17 cellular contexts compared by ENCODE assay signal in genomic region chr22:27796118-27796517, GRCh38. TPM values are rescaled to one million over a fixed set of nuclear protein-coding genes. Genes with fewer than 3 reads are reported as not detected.
A peak's percentile ranks its signal among the peaks of the same experiment; 100 is the strongest.
DNase-seq lines count a peak whose midpoint lies in the region; ATAC-seq and TF ChIP-seq lines count a peak whose summit lies in the region.
"Had no signal": no experiment of that assay in that cellular context is flagged by ENCODE, and none has a peak within 500 bp of the region (broad histone marks: within the 10 kb centered on the region; RNA-seq: fewer than 3 reads in every experiment).

No MANE protein-coding gene starts in this region.

- H3K79me1 ChIP-seq in neuronal stem cell (ENCODE audit: low read depth, low read length), result peaks cover 20% of the 10 kb centered on the region

- no peak overlapping the region for H2AK5ac ChIP-seq in neuronal stem cell (ENCODE audit: low read depth, low read length)

- H3K9ac ChIP-seq in adipocyte (ENCODE audit: low read length), result no peak overlapping the region
- H3K9ac ChIP-seq in neuronal stem cell (ENCODE audit: low read depth, low read length, poor library complexity), result no peak overlapping the region
- H3K9ac ChIP-seq: SK-N-SH had no signal

- H3K9me3 ChIP-seq in adipocyte (ENCODE audit: control insufficient read depth, low read length) (no peaks in the 10 kb centered on the region), neuronal stem cell (replicated peaks in 1 of 2; ENCODE audit: control insufficient read depth in 2 of 2, insufficient read depth in 1 of 2, low read depth in 1 of 2, low read length in 2 of 2) (no peaks in the 10 kb centered on the region)
- H3K9me3 ChIP-seq: neutrophil, SK-N-SH had no signal

- no peaks in the 10 kb centered on the region for H3K9me3 Mint-ChIP-seq in MCF 10A (ENCODE audit: unreplicated experiment)

- no peak for ATAC-seq in HG02642 (IDR thresholded peaks at IDR 0.05; ENCODE audit: poor library complexity, unreplicated experiment)
- ATAC-seq: HepG2; stimulated activated naive CD8-positive, alpha-beta T cell treated with anti-CD3 and anti-CD28 coated beads, Interleukin-15, Interleukin-2, amounts not matched to agents 100 U/mL and 50 U/mL, for 24 hours had no signal

- no peak overlapping the region for H4K8ac ChIP-seq in neuronal stem cell (ENCODE audit: low read depth, low read length)

- POLR2A ChIA-PET in AG04449 (lab: Yijun Ruan, JAX) (no interaction called here), MCF 10A (lab: Yijun Ruan, JAX) (no interaction called here)

- WGBS in neuronal stem cell (ENCODE audit: extremely low coverage in 2 of 2, insufficient read length in 2 of 2, insufficient replicate concordance in 1 of 2), 2 donors, result no CpG with 5 or more reads among the region's 8 CpGs

- H3K4me1 Mint-ChIP-seq in MCF 10A (ENCODE audit: insufficient read depth, unreplicated experiment), result peaks cover 19% of the 10 kb centered on the region

- H3K14ac ChIP-seq in neuronal stem cell (ENCODE audit: low read length), result no peak overlapping the region

- intact Hi-C loops in MCF 10A (cut with micrococcal nuclease), result no loop called here

- DNase-seq in AG04449 (ENCODE audit: low read depth, low spot score) (no peak), adipocyte (ENCODE audit: low read depth) (peak; percentile 28), fibroblast of the aortic adventitia (ENCODE audit: low read depth) (no peak), neuronal stem cell (ENCODE audit: low spot score) (no peak), COR-L47 (lab: John Stamatoyannopoulos, UW) (no peak), MCF 10A (ENCODE audit: unreplicated experiment) (no peak), NCI-H69 (lab: John Stamatoyannopoulos, UW) (no peak)
- DNase-seq: activated gamma-delta T cell treated with Interleukin-2 at 50 U/mL for 16 hours; AML-193; central memory CD4-positive, alpha-beta T cell; DMS153; NCI-H1092; SK-N-SH; stimulated activated naive CD8-positive, alpha-beta T cell treated with anti-CD3 and anti-CD28 coated beads, Interleukin-15, Interleukin-2, amounts not matched to agents 100 U/mL and 50 U/mL, for 24 hours had no signal

- H2AFZ ChIP-seq in neuronal stem cell (ENCODE audit: low read length), result no peak overlapping the region

- H2BK120ac ChIP-seq in neuronal stem cell (ENCODE audit: low read depth, low read length), result no peak overlapping the region

- H3K4me1 ChIP-seq in adipocyte (ENCODE audit: control insufficient read depth, insufficient read depth, low read length) (peaks cover 29% of the 10 kb centered on the region), neuronal stem cell (ENCODE audit: control insufficient read depth in 2 of 2, insufficient read depth in 1 of 2, low read depth in 1 of 2, low read length in 2 of 2) (peaks cover 43 to 45% of the 10 kb centered on the region in 2 donors)

- H3K27me3 ChIP-seq in adipocyte (replicated peaks; ENCODE audit: control insufficient read depth, insufficient read depth, low read length) (no peaks in the 10 kb centered on the region), neuronal stem cell (ENCODE audit: control insufficient read depth in 3 of 3, insufficient read depth in 3 of 3, low read depth in 1 of 3, low read length in 3 of 3) (no peaks in the 10 kb centered on the region)

- CTCF ChIA-PET in AG04449 (lab: Yijun Ruan, JAX) (no interaction called here), MCF 10A (lab: Yijun Ruan, JAX) (no interaction called here)

- no peak overlapping the region for H3K4me3 Mint-ChIP-seq in MCF 10A (ENCODE audit: unreplicated experiment)

- no peak overlapping the region for H3K27ac ChIP-seq in neuronal stem cell (replicated peaks; ENCODE audit: low read length)
- H3K27ac ChIP-seq: neutrophil had no signal

- peaks cover 5% of the 10 kb centered on the region for H3K36me3 Mint-ChIP-seq in MCF 10A (ENCODE audit: insufficient read depth, unreplicated experiment)

- H3K27me3 Mint-ChIP-seq in MCF 10A (ENCODE audit: insufficient read depth, unreplicated experiment), result no peaks in the 10 kb centered on the region

- TF ChIP-seq CTCF in AG04449 (IDR thresholded peaks at IDR 0.05; ENCODE audit: insufficient read depth, low read length, missing control alignments) (no peak), fibroblast of the aortic adventitia (IDR thresholded peaks at IDR 0.05; ENCODE audit: insufficient read depth, low read length) (no peak), MCF 10A (IDR thresholded peaks at IDR 0.05; ENCODE audit: unreplicated experiment) (no peak)

- H4K91ac ChIP-seq in neuronal stem cell (ENCODE audit: low read depth, low read length, poor library complexity), result no peak overlapping the region

- no peak overlapping the region for H3K23ac ChIP-seq in neuronal stem cell (ENCODE audit: low read depth, low read length, poor library complexity)

- H3K4me3 ChIP-seq in AG04449 (ENCODE audit: low read depth, low read length) (peak overlapping the region; percentile 12; the same call in 1 of the 2 replicates), adipocyte (ENCODE audit: low read length) (peak overlapping the region; percentile 2), fibroblast of the aortic adventitia (ENCODE audit: low read depth, low read length) (peak overlapping the region; percentile 83), neuronal stem cell (ENCODE audit: low read length in 2 of 2) (peak overlapping the region; percentile 61 to 95)

- BruUV-seq in MCF 10A (replicated peaks; lab: Mats Ljungman, UMichigan), result no TSS peak

- no peak overlapping the region for H2BK12ac ChIP-seq in neuronal stem cell (ENCODE audit: low read length)

- H3K4ac ChIP-seq in neuronal stem cell (ENCODE audit: low read length), result no peak overlapping the region

- H2BK5ac ChIP-seq in neuronal stem cell (ENCODE audit: low read length), result no peak overlapping the region

- no peak overlapping the region for H3K18ac ChIP-seq in neuronal stem cell (ENCODE audit: low read length)

- no peak overlapping the region for H3K27ac Mint-ChIP-seq in MCF 10A (ENCODE audit: low read depth, unreplicated experiment)

- H2BK15ac ChIP-seq in neuronal stem cell (ENCODE audit: low read length), result no peak overlapping the region

- H3K36me3 ChIP-seq in adipocyte (ENCODE audit: control insufficient read depth, insufficient read depth, low read length, severe bottlenecking), result peaks cover 5% of the 10 kb centered on the region
- H3K36me3 ChIP-seq in neuronal stem cell (replicated peaks in 1 of 2; ENCODE audit: control insufficient read depth in 2 of 2, insufficient read depth in 2 of 2, low read length in 2 of 2), result peaks cover 8 to 90% of the 10 kb centered on the region in 2 donors
- H3K36me3 ChIP-seq: neutrophil had no signal

- H3K4me2 ChIP-seq in neuronal stem cell (ENCODE audit: insufficient read depth, low read length, poor library complexity, severe bottlenecking), result peak overlapping the region; percentile 95
- H3K4me2 ChIP-seq: SK-N-SH had no signal

RNA-seq across cellular contexts. Expression of gene MN1, which starts 5.4 kb away (rescaled TPM):
- total RNA-seq in fibroblast of the aortic adventitia (ENCODE audit: low replicate concordance) (27.9 and 55.9 TPM in 2 replicates), MCF 10A (2022) (3.9 and 5.7 TPM in 2 replicates)
- polyA plus RNA-seq in neuronal stem cell (2013, experiment 1 of 2), result 18.7 TPM
- 21.3 TPM for polyA plus RNA-seq in neuronal stem cell (2013, experiment 2 of 2)
- total RNA-seq: HepG2 had no signal

Comparison
In these comparisons a context has a peak if more than half of its experiments do, and no peak if none do; other contexts are left out.
1. H3K4me3 ChIP-seq: peak in every context shown above with its lines; median percentile 83 in fibroblast of the aortic adventitia; 78 in neuronal stem cell; 12 in AG04449; 2 in adipocyte.